20 cellular contexts compared by ENCODE assay signal in genomic region chr17:33261911-33262665, GRCh38. TPM values are rescaled to one million over a fixed set of nuclear protein-coding genes. Genes with fewer than 3 reads are reported as not detected.
"Had no signal": no experiment of that assay in that cellular context is flagged by ENCODE, and none has a peak within 500 bp of the region (broad histone marks: within the 10 kb centered on the region; RNA-seq: fewer than 3 reads in every experiment).

No MANE protein-coding gene starts in this region.

- ATAC-seq: activated T-helper 17 cell treated with anti-CD3 and anti-CD28 coated beads, Interleukin-2, amount 50 U/mL, for 72 hours; WTC11 had no signal

- DNase-seq: activated CD4-positive, alpha-beta T cell treated with anti-CD3 and anti-CD28 coated beads for 48 hours; activated CD4-positive, alpha-beta T cell treated with anti-CD3 and anti-CD28 coated beads, Interleukin-2, amount 50 U/mL, for 48 hours; activated CD4-positive, CD25-positive, alpha-beta regulatory T cell treated with anti-CD3 and anti-CD28 coated beads, Interleukin-2, amount 50 U/mL, for 72 hours; activated gamma-delta T cell; activated naive CD4-positive, alpha-beta T cell treated with anti-CD3 and anti-CD28 coated beads for 36 hours; activated T-cell treated with anti-CD3 and anti-CD28 coated beads for 4 hours; activated T-cell treated with anti-CD3 and anti-CD28 coated beads, Interleukin-2, amount 50 U/mL, for 48 hours; amygdala; cerebellar nuclear complex; colonic mucosa; NCI-H1092; NCI-H1930; NCI-H2171; NCI-H2227 treated with DMSO at 0.1 percent for 48 hours; NCI-H526; SHP77 had no signal

- H3K36me3 ChIP-seq: cardiac muscle cell, colonic mucosa, SJSA1 had no signal

- H3K4me3 ChIP-seq: cardiac muscle cell, colonic mucosa, SJSA1 had no signal

- H3K9me3 ChIP-seq: colonic mucosa, SJSA1 had no signal

- H3K27me3 ChIP-seq: colonic mucosa, SJSA1 had no signal

- H3K4me1 ChIP-seq: colonic mucosa had no signal

- H3K27ac ChIP-seq: cardiac muscle cell, colonic mucosa, SJSA1 had no signal

RNA-seq across cellular contexts. Expression of gene ASIC2, which starts 31.0 kb away (rescaled TPM):
- polyA plus RNA-seq: cardiac muscle cell had no signal
